26 cellular contexts compared by ENCODE assay signal in the genomic region with DNA sequence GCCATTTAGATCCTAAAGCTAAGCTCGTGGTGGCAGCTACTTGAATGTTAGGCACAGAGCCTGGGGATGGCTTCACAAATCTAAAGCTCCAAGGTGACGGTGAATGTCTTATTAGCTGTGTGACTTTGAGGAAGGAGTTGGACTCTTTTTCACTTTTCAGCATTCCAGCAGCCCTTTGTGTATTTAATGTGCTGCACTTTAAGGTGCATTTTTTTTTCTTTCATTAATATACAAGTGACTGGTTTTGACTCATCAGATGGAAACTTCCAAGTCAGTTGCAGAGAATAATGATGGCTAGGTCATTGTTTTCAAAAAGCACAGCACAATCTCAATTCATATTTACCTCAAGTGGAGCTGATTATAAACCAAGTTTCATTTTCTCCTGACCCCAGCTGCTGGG.
"Had no signal": no experiment of that assay in that cellular context is flagged by ENCODE, and none has a peak within 500 bp of the region (broad histone marks: within the 10 kb centered on the region; RNA-seq: fewer than 3 reads in every experiment).

No MANE protein-coding gene starts in this region.

- H3K9me3 ChIP-seq: esophagus squamous epithelium, heart right ventricle, lower lobe of right lung, mucosa of descending colon, neutrophil, pancreas, right lobe of liver, upper lobe of left lung had no signal

- H3K27me3 ChIP-seq: esophagus squamous epithelium, neutrophil, pancreas, right lobe of liver, upper lobe of left lung had no signal

- H3K4me1 ChIP-seq: esophagus squamous epithelium, heart right ventricle, lower lobe of right lung, pancreas, right lobe of liver, upper lobe of left lung had no signal

- H3K27ac ChIP-seq: coronary artery, esophagus squamous epithelium, heart right ventricle, lower lobe of right lung, neutrophil, pancreas, right lobe of liver, upper lobe of left lung had no signal

- H3K27me3 Mint-ChIP-seq: naive B cell; natural killer cell treated with Interleukin-12 subunit alpha and Interleukin-12 subunit beta and Interleukin-15 and Interleukin-18, amount 100 ng/mL, for 72 hours; stimulated activated naive B cell treated with anti-CD40 and anti-IgM and Interleukin-4, amounts not matched to agents 10 μg/mL and 1 μg/mL and 100 μg/mL, for 72 hours; stimulated activated naive CD8-positive, alpha-beta T cell treated with anti-CD3 and anti-CD28 coated beads, Interleukin-15, Interleukin-2, amounts not matched to agents 100 ng/mL and 50 ng/mL, for 24 hours had no signal

- ATAC-seq: heart right ventricle; left ventricle myocardium superior; lower lobe of right lung; mucosa of descending colon; natural killer cell treated with Interleukin-12 subunit alpha and Interleukin-12 subunit beta and Interleukin-15 and Interleukin-18, amount 100 ng/mL, for 72 hours; pancreas; right lobe of liver; stimulated activated naive B cell treated with anti-CD40 and anti-IgM and Interleukin-4, amounts not matched to agents 10 μg/mL and 1 μg/mL and 100 μg/mL, for 72 hours had no signal

- H3K36me3 ChIP-seq: esophagus squamous epithelium, heart right ventricle, lower lobe of right lung, neutrophil, pancreas, right lobe of liver, upper lobe of left lung had no signal

- H3K9me3 Mint-ChIP-seq: natural killer cell treated with Interleukin-12 subunit alpha and Interleukin-12 subunit beta and Interleukin-15 and Interleukin-18, amount 100 ng/mL, for 72 hours; stimulated activated naive CD8-positive, alpha-beta T cell treated with anti-CD3 and anti-CD28 coated beads, Interleukin-15, Interleukin-2, amounts not matched to agents 100 ng/mL and 50 ng/mL, for 24 hours had no signal

- H3K4me3 Mint-ChIP-seq: mesothelial cell of epicardium; naive B cell; natural killer cell treated with Interleukin-12 subunit alpha and Interleukin-12 subunit beta and Interleukin-15 and Interleukin-18, amount 100 ng/mL, for 72 hours; neural crest cell; stimulated activated naive B cell treated with anti-CD40 and anti-IgM and Interleukin-4, amounts not matched to agents 10 μg/mL and 1 μg/mL and 100 μg/mL, for 72 hours; stimulated activated naive CD8-positive, alpha-beta T cell treated with anti-CD3 and anti-CD28 coated beads, Interleukin-15, Interleukin-2, amounts not matched to agents 100 ng/mL and 50 ng/mL, for 24 hours had no signal

- H3K27ac Mint-ChIP-seq: natural killer cell treated with Interleukin-12 subunit alpha and Interleukin-12 subunit beta and Interleukin-15 and Interleukin-18, amount 100 ng/mL, for 72 hours; stimulated activated naive B cell treated with anti-CD40 and anti-IgM and Interleukin-4, amounts not matched to agents 10 μg/mL and 1 μg/mL and 100 μg/mL, for 72 hours; stimulated activated naive CD8-positive, alpha-beta T cell treated with anti-CD3 and anti-CD28 coated beads, Interleukin-15, Interleukin-2, amounts not matched to agents 100 ng/mL and 50 ng/mL, for 24 hours had no signal

- H3K4me3 ChIP-seq: coronary artery, esophagus squamous epithelium, heart right ventricle, lower lobe of right lung, mucosa of descending colon, pancreas, right lobe of liver, upper lobe of left lung had no signal

- DNase-seq: dermis blood vessel endothelial cell; effector memory CD4-positive, alpha-beta T cell; esophagus squamous epithelium; foreskin melanocyte; glutamatergic neuron; heart right ventricle; hippocampal formation; islet precursor cell; kidney glomerular epithelial cell; left ventricle myocardium superior; lower lobe of right lung; mucosa of descending colon; naive B cell; pancreas; right lobe of liver; small intestine; stimulated activated CD4-positive, alpha-beta T cell treated with anti-CD3 and anti-CD28 coated beads, Interleukin-15, amount 100 ng/mL, for 24 hours; stimulated activated CD4-positive, alpha-beta T cell treated with anti-CD3 and anti-CD28 coated beads, Interleukin-2, amount 100 ng/mL, for 48 hours; stimulated activated naive B cell treated with anti-CD40 and anti-IgM and Interleukin-4, amounts not matched to agents 10 μg/mL and 1 μg/mL and 100 μg/mL, for 72 hours; upper lobe of left lung had no signal
